Comparison of ENCODE assay signal across 27 cellular contexts in genomic region chr7:10684606-10685005, GRCh38.
"Had no signal": no experiment of that assay in that cellular context is flagged by ENCODE, and none has a peak within 500 bp of the region (broad histone marks: within the 10 kb centered on the region; RNA-seq: fewer than 3 reads in every experiment).

No MANE protein-coding gene starts in this region.

- ATAC-seq: natural killer cell; pancreas; right cardiac atrium; stimulated activated effector memory CD8-positive, alpha-beta T cell treated with anti-CD3 and anti-CD28 coated beads, Interleukin-12 subunit alpha, Interleukin-12 subunit beta, amount 100 ng/mL, for 72 hours had no signal

- H3K36me3 Mint-ChIP-seq: immature natural killer cell; naive B cell; natural killer cell; neural progenitor cell; stimulated activated effector memory CD8-positive, alpha-beta T cell treated with anti-CD3 and anti-CD28 coated beads, Interleukin-12 subunit alpha, Interleukin-12 subunit beta, amount 100 ng/mL, for 72 hours; type B pancreatic cell had no signal

- H2AFZ ChIP-seq: neural progenitor cell had no signal

- H3K36me3 ChIP-seq: left ventricle myocardium inferior, neural progenitor cell, pancreas, prostate gland, sigmoid colon, spleen, suprapubic skin, thoracic aorta, tibial artery, vagina had no signal

- H3K9ac ChIP-seq: neural progenitor cell had no signal

- H3K27me3 ChIP-seq: neural progenitor cell, pancreas, sigmoid colon, spleen, suprapubic skin, tibial artery, vagina had no signal

- H3K4me3 ChIP-seq: left ventricle myocardium inferior, lung, neural progenitor cell, pancreas, prostate gland, sigmoid colon, spleen, suprapubic skin, thoracic aorta, tibial artery, vagina had no signal

- H3K9me3 ChIP-seq: pancreas, prostate gland, suprapubic skin, tibial artery, vagina had no signal

- H3K27ac Mint-ChIP-seq: immature natural killer cell; mesothelial cell of epicardium; naive B cell; natural killer cell; nephron progenitor cell; neural progenitor cell; stimulated activated effector memory CD8-positive, alpha-beta T cell treated with anti-CD3 and anti-CD28 coated beads, Interleukin-12 subunit alpha, Interleukin-12 subunit beta, amount 100 ng/mL, for 72 hours; stimulated activated naive CD8-positive, alpha-beta T cell treated with anti-CD3 and anti-CD28 coated beads, Interleukin-15, Interleukin-2, amounts not matched to agents 100 ng/mL and 50 ng/mL, for 24 hours; type B pancreatic cell had no signal

- H3K27ac ChIP-seq: left ventricle myocardium inferior, neural progenitor cell, pancreas, prostate gland, sigmoid colon, spleen, suprapubic skin, thoracic aorta, tibial artery, vagina had no signal

- H3K4me1 ChIP-seq: left ventricle myocardium inferior, neural progenitor cell, pancreas, prostate gland, sigmoid colon, spleen, suprapubic skin, tibial artery, vagina had no signal

- H3K9me3 Mint-ChIP-seq: stimulated activated effector memory CD8-positive, alpha-beta T cell treated with anti-CD3 and anti-CD28 coated beads, Interleukin-12 subunit alpha, Interleukin-12 subunit beta, amount 100 ng/mL, for 72 hours; stimulated activated naive CD8-positive, alpha-beta T cell treated with anti-CD3 and anti-CD28 coated beads, Interleukin-15, Interleukin-2, amounts not matched to agents 100 ng/mL and 50 ng/mL, for 24 hours; type B pancreatic cell had no signal

- FAIRE-seq: islet of Langerhans, pancreas, small intestine had no signal

- DNase-seq: hypothalamus; immature natural killer cell; left ventricle myocardium inferior; mesendoderm; naive B cell; natural killer cell; nephron progenitor cell; pancreas; retina; right cardiac atrium; sigmoid colon; small intestine; spleen; stimulated activated CD4-positive, alpha-beta T cell treated with anti-CD3 and anti-CD28 coated beads, Interleukin-4, amount 100 ng/mL, for 24 hours; stimulated activated naive CD4-positive, alpha-beta T cell; tibial artery had no signal

- H3K4me2 ChIP-seq: neural progenitor cell had no signal
